In genomic region chr3:156673732-156674045, GRCh38 we compare ENCODE assay signal across 8 cellular contexts. TPM values are rescaled to one million over a fixed set of nuclear protein-coding genes. Genes with fewer than 3 reads are reported as not detected.
DNase-seq lines count a peak whose midpoint lies in the region; ATAC-seq, FAIRE-seq and TF ChIP-seq lines count a peak whose summit lies in the region.

No MANE protein-coding gene starts in this region.

- H3K4me2 ChIP-seq in astrocyte (ENCODE audit: low read length) = peak overlapping the region; percentile 81

- no peak for DNase-seq in activated CD8-positive, alpha-beta memory T cell treated with anti-CD3 and anti-CD28 coated beads, Interleukin-2, amount 10 ng/mL, durations not matched to agents 7 days and 5 days
- no peak for DNase-seq in activated CD8-positive, alpha-beta memory T cell treated with anti-CD3 and anti-CD28 coated beads for 24 hours
- DNase-seq in astrocyte (ENCODE audit: low read depth) (no peak), right lobe of liver (no peak), tibial artery (no peak), NCI-H146 (lab: John Stamatoyannopoulos, UW) (no peak), HCEC 1CT (no peak), ureter (ENCODE audit: low spot score) (no peak)

- 13% methylated on average over 9 of the region's 10 CpGs for WGBS in right lobe of liver (ENCODE audit: insufficient coverage, low coverage, low lambda C conversion rate, missing lambda C conversion rate)

- peak overlapping the region; percentile 72 for H3K27ac ChIP-seq in astrocyte (ENCODE audit: low read depth, low read length)
- H3K27ac ChIP-seq in right lobe of liver = peak overlapping the region; percentile 92 to 94 (median 93)
- H3K27ac ChIP-seq in tibial artery = peak overlapping the region; percentile 95 to 98

- H3K4me1 ChIP-seq in astrocyte (ENCODE audit: insufficient read depth, low read length) = peaks cover 12% of the 10 kb centered on the region
- H3K4me1 ChIP-seq in right lobe of liver = peaks cover 0 to 23% (median 7%) of the 10 kb centered on the region in 4 donors
- H3K4me1 ChIP-seq in tibial artery = peaks cover 0 to 28% (median 10%) of the 10 kb centered on the region in 4 donors

- peaks cover 44% of the 10 kb centered on the region for H3K4me1 Mint-ChIP-seq in activated CD8-positive, alpha-beta memory T cell treated with anti-CD3 and anti-CD28 coated beads, Interleukin-2, amount 10 ng/mL, durations not matched to agents 7 days and 5 days
- peaks cover 17% of the 10 kb centered on the region for H3K4me1 Mint-ChIP-seq in astrocyte (ENCODE audit: low read depth, unreplicated experiment)

- H3K4me3 ChIP-seq in astrocyte (ENCODE audit: insufficient read depth, low read depth, low read length) (peak overlapping the region; percentile 94), right lobe of liver (peak overlapping the region; percentile 36 to 89 (median 72)), tibial artery (peak overlapping the region; percentile 87 to 95)

- H3K9me3 ChIP-seq in astrocyte (ENCODE audit: insufficient read depth, low read depth, low read length) (no peaks in the 10 kb centered on the region), right lobe of liver (no peaks in the 10 kb centered on the region), tibial artery (no peaks in the 10 kb centered on the region)

- no peaks in the 10 kb centered on the region for H3K27me3 Mint-ChIP-seq in activated CD8-positive, alpha-beta memory T cell treated with anti-CD3 and anti-CD28 coated beads, Interleukin-2, amount 10 ng/mL, durations not matched to agents 7 days and 5 days
- H3K27me3 Mint-ChIP-seq in astrocyte (ENCODE audit: low read depth, unreplicated experiment) = no peaks in the 10 kb centered on the region

- peak overlapping the region; percentile 97 for H3K9ac ChIP-seq in astrocyte (ENCODE audit: low read length)

- no peak for TF ChIP-seq POLR2A in right lobe of liver (IDR thresholded peaks at IDR 0.05)

- CTCF ChIA-PET in activated CD8-positive, alpha-beta memory T cell treated with anti-CD3 and anti-CD28 coated beads, Interleukin-2, amount 10 ng/mL, durations not matched to agents 7 days and 5 days (lab: Charles Lee) = interaction anchor here (0.7 to 5.9 kb wide), 30 partner anchors 9 to 502 kb away, joined by 3 to 53 read pairs (median 4); partner anchors contain the start of gene SSR3

- H3K27me3 ChIP-seq in astrocyte (ENCODE audit: insufficient read depth, low read length) (no peaks in the 10 kb centered on the region), right lobe of liver (no peaks in the 10 kb centered on the region), tibial artery (no peaks in the 10 kb centered on the region)

- TF ChIP-seq CTCF in astrocyte (IDR thresholded peaks at IDR 0.05; ENCODE audit: insufficient read depth, low read depth, low read length) (no peak), right lobe of liver (IDR thresholded peaks at IDR 0.05) (no peak), tibial artery (IDR thresholded peaks at IDR 0.05) (no peak)

- peaks cover 31% of the 10 kb centered on the region for H3K36me3 Mint-ChIP-seq in activated CD8-positive, alpha-beta memory T cell treated with anti-CD3 and anti-CD28 coated beads, Interleukin-2, amount 10 ng/mL, durations not matched to agents 7 days and 5 days
- peaks cover 17% of the 10 kb centered on the region for H3K36me3 Mint-ChIP-seq in astrocyte (ENCODE audit: low read depth, unreplicated experiment)

- intact Hi-C loops in right lobe of liver (cut with DNase I) = loop anchor here (10.0 kb wide), 3 partner anchors 119 to 461 kb away; partner anchors contain the start of gene SSR3 (in 2 of the 2)
- intact Hi-C loops in tibial artery (cut with DNase I; ENCODE audit: low total_unique reads) = loop anchor here (2.0 to 10.0 kb wide), 4 partner anchors 119 to 519 kb away; partner anchors contain the start of gene SSR3

- H3K36me3 ChIP-seq in astrocyte (ENCODE audit: insufficient read depth, low read length) (peaks cover 12% of the 10 kb centered on the region), right lobe of liver (peaks cover 0 to 10% (median 3%) of the 10 kb centered on the region in 4 donors), tibial artery (peaks cover 7 to 10% (median 9%) of the 10 kb centered on the region in 3 donors)

- H3K27ac Mint-ChIP-seq in activated CD8-positive, alpha-beta memory T cell treated with anti-CD3 and anti-CD28 coated beads, Interleukin-2, amount 10 ng/mL, durations not matched to agents 7 days and 5 days = peak overlapping the region; percentile 96
- H3K27ac Mint-ChIP-seq in astrocyte (ENCODE audit: unreplicated experiment) = peak overlapping the region; percentile 86

- H3K4me3 Mint-ChIP-seq in activated CD8-positive, alpha-beta memory T cell treated with anti-CD3 and anti-CD28 coated beads, Interleukin-2, amount 10 ng/mL, durations not matched to agents 7 days and 5 days = peak overlapping the region; percentile 96
- peak overlapping the region; percentile 98 for H3K4me3 Mint-ChIP-seq in astrocyte (ENCODE audit: unreplicated experiment)

- H2AFZ ChIP-seq in astrocyte (ENCODE audit: low read depth, low read length) = peak overlapping the region; percentile 89

- ATAC-seq in activated CD8-positive, alpha-beta memory T cell treated with anti-CD3 and anti-CD28 coated beads, Interleukin-2, amount 10 ng/mL, durations not matched to agents 7 days and 5 days = no peak
- ATAC-seq in right lobe of liver = no peak

- peaks cover 41% of the 10 kb centered on the region for H4K20me1 ChIP-seq in astrocyte (ENCODE audit: insufficient read depth, low read length)

- H3K79me2 ChIP-seq in astrocyte (ENCODE audit: insufficient read depth, low read length) = peaks cover 43% of the 10 kb centered on the region

- H3K9me3 Mint-ChIP-seq in activated CD8-positive, alpha-beta memory T cell treated with anti-CD3 and anti-CD28 coated beads, Interleukin-2, amount 10 ng/mL, durations not matched to agents 7 days and 5 days (ENCODE audit: low read depth) = no peaks in the 10 kb centered on the region
- H3K9me3 Mint-ChIP-seq in astrocyte (ENCODE audit: unreplicated experiment) = no peaks in the 10 kb centered on the region

- FAIRE-seq in astrocyte (lab: Jason Lieb, UNC) = no peak

RNA-seq across cellular contexts. Expression of gene TIPARP, which starts 0.7 kb away (rescaled TPM):
- total RNA-seq in activated CD8-positive, alpha-beta memory T cell treated with anti-CD3 and anti-CD28 coated beads, Interleukin-2, amount 10 ng/mL, durations not matched to agents 7 days and 5 days = 10 to 100 TPM; 31.6 to 42.8 TPM
- 55.5 and 74.2 TPM in 2 replicates for total RNA-seq in astrocyte
- total RNA-seq in right lobe of liver = 10 to 100 TPM; 10.2 to 19.5 (median 16.4) TPM
- 30.2 TPM for total RNA-seq in ureter
